Comparison of ENCODE assay signal across 34 cellular contexts in genomic region chr3:103421460-103421859, GRCh38.
"Had no signal": no experiment of that assay in that cellular context is flagged by ENCODE, and none has a peak within 500 bp of the region (broad histone marks: within the 10 kb centered on the region; RNA-seq: fewer than 3 reads in every experiment).

No MANE protein-coding gene starts in this region.

- H3K9me3 ChIP-seq: MG63 had no signal

- H3K4me3 ChIP-seq: MG63 had no signal

- H3K4me2 ChIP-seq: KMS-11 had no signal

- H3K27me3 ChIP-seq: MG63 had no signal

- H3K27ac ChIP-seq: KMS-11 had no signal

- H3K36me3 ChIP-seq: MG63 had no signal

- H3K9ac ChIP-seq: KMS-11 had no signal

- DNase-seq: Karpas-422, Kasumi-1, KG1, MG63, MM.1S, MV-4-11, NCI-H1048, NCI-H1092, NCI-H1092 treated with DMSO at 0.1 percent for 48 hours, NCI-H1105, NCI-H1105 treated with DMSO at 0.1 percent for 48 hours, NCI-H1417, NCI-H1417 treated with DMSO at 0.1 percent for 48 hours, NCI-H1436, NCI-H1436 treated with DMSO at 0.1 percent for 48 hours, NCI-H146, NCI-H1694, NCI-H1694 treated with DMSO at 0.1 percent for 48 hours, NCI-H187, NCI-H187 treated with DMSO at 0.1 percent for 48 hours, NCI-H1930, NCI-H2029, NCI-H2029 treated with DMSO at 0.1 percent for 48 hours, NCI-H2081, NCI-H2081 treated with DMSO at 0.1 percent for 48 hours, NCI-H2107, NCI-H2171, NCI-H2171 treated with DMSO at 0.1 percent for 48 hours, NCI-H2227 treated with DMSO at 0.1 percent for 48 hours, NCI-H226, NCI-H345, NCI-H446, NCI-H446 treated with DMSO at 0.1 percent for 48 hours had no signal
